In the genomic region with DNA sequence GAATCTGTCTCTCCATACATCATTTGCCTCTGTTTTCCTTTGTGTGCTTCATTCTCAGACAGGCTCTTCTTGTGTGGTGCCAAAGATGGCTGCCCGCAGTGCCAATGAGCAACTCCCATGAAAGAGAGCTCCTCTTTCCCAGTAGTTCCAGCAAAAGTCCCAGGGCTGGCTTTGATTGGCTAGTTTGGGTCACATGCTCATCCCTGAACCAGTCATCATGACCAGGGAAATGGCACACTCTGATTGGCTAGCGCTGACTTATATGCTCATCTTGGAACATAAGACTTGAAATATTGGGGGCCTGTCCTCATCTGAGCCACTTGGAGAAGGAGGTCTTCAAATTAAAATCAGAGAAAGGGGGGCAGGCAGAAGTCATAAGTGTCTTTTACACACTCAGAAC, we compare ENCODE assay signal across 20 cellular contexts.
"Had no signal": no experiment of that assay in that cellular context is flagged by ENCODE, and none has a peak within 500 bp of the region (broad histone marks: within the 10 kb centered on the region; RNA-seq: fewer than 3 reads in every experiment).

No MANE protein-coding gene starts in this region.

- H3K9me3 ChIP-seq: esophagus squamous epithelium, psoas muscle, spleen, thoracic aorta, transverse colon had no signal

- H3K27ac ChIP-seq: esophagus squamous epithelium, foreskin keratinocyte, hepatocyte, parathyroid adenoma, psoas muscle, spleen, thoracic aorta, transverse colon had no signal

- H3K4me1 ChIP-seq: foreskin keratinocyte, psoas muscle had no signal

- H3K27me3 ChIP-seq: esophagus squamous epithelium, hepatocyte, spleen, transverse colon had no signal

- H3K4me3 ChIP-seq: esophagus squamous epithelium, hepatocyte, psoas muscle, spleen, thoracic aorta, transverse colon had no signal

- H3K36me3 ChIP-seq: esophagus squamous epithelium, spleen, thoracic aorta, transverse colon had no signal

- DNase-seq: esophagus squamous epithelium; foreskin keratinocyte; head of caudate nucleus; kidney glomerular epithelial cell; mesendoderm; naive B cell; nephron progenitor cell; psoas muscle; retina; stimulated activated CD4-positive, alpha-beta T cell treated with anti-CD3 and anti-CD28 coated beads, Interleukin-15, amount 100 ng/mL, for 24 hours; stimulated activated CD4-positive, alpha-beta T cell treated with anti-CD3 and anti-CD28 coated beads, Interleukin-1b, Interleukin-23, amount 100 ng/mL, for 48 hours; stimulated activated CD4-positive, alpha-beta T cell treated with anti-CD3 and anti-CD28 coated beads, Interleukin-4, amount 100 ng/mL, for 4 hours; stimulated activated naive B cell treated with anti-CD40 and anti-IgM and Interleukin-4, amounts not matched to agents 10 μg/mL and 1 μg/mL and 100 μg/mL, for 72 hours; stimulated activated naive CD8-positive, alpha-beta T cell treated with anti-CD3 and anti-CD28 coated beads, Interleukin-15, amount 100 ng/mL, for 72 hours; transverse colon had no signal

- ATAC-seq: foreskin keratinocyte; psoas muscle; sciatic nerve; stimulated activated naive B cell treated with anti-CD40 and anti-IgM and Interleukin-4, amounts not matched to agents 10 μg/mL and 1 μg/mL and 100 μg/mL, for 72 hours; stimulated activated naive CD8-positive, alpha-beta T cell treated with anti-CD3 and anti-CD28 coated beads, Interleukin-15, amount 100 ng/mL, for 72 hours had no signal
